ENCODE assay signal across 16 cellular contexts in genomic region chr14:96512122-96512521, GRCh38.
"Had no signal": no experiment of that assay in that cellular context is flagged by ENCODE, and none has a peak within 500 bp of the region (broad histone marks: within the 10 kb centered on the region; RNA-seq: fewer than 3 reads in every experiment).

No MANE protein-coding gene starts in this region.

- DNase-seq: activated CD4-positive, alpha-beta T cell treated with anti-CD3 and anti-CD28 coated beads for 48 hours; activated CD8-positive, alpha-beta memory T cell treated with anti-CD3 and anti-CD28 coated beads, Interleukin-2, amount 50 U/mL, for 48 hours; activated CD8-positive, alpha-beta T cell treated with anti-CD3 and anti-CD28 coated beads, Interleukin-2, amount 10 ng/mL, durations not matched to agents 7 days and 5 days; activated naive CD4-positive, alpha-beta T cell treated with anti-CD3 and anti-CD28 coated beads, Interleukin-2, amount 10 ng/mL, durations not matched to agents 7 days and 5 days; amniotic stem cell; body of pancreas; hippocampal formation; lower lobe of right lung; midbrain; occipital lobe; stimulated activated CD4-positive, alpha-beta T cell treated with anti-CD3 and anti-CD28 coated beads, Interleukin-12 subunit alpha, Interleukin-12 subunit beta, amount 100 ng/mL, for 4 hours; stimulated activated naive CD4-positive, alpha-beta T cell treated with Interleukin-2 at 50 U/mL for 16 hours; T1000; upper lobe of left lung; WERI-Rb-1 had no signal

- H3K27me3 Mint-ChIP-seq: activated naive CD4-positive, alpha-beta T cell treated with anti-CD3 and anti-CD28 coated beads, Interleukin-2, amount 10 ng/mL, durations not matched to agents 7 days and 5 days; dendritic cell treated with granulocyte-macrophage colony-stimulating factor and Interleukin-4, amounts not matched to agents 40 ng/mL and 50 ng/mL, for 4 days had no signal

- H3K36me3 ChIP-seq: lower lobe of right lung, upper lobe of left lung, WERI-Rb-1 had no signal

- H3K27ac ChIP-seq: lower lobe of right lung, upper lobe of left lung, WERI-Rb-1 had no signal

- H3K4me3 Mint-ChIP-seq: activated CD8-positive, alpha-beta T cell treated with anti-CD3 and anti-CD28 coated beads, Interleukin-2, amount 10 ng/mL, durations not matched to agents 7 days and 5 days; activated naive CD4-positive, alpha-beta T cell treated with anti-CD3 and anti-CD28 coated beads, Interleukin-2, amount 10 ng/mL, durations not matched to agents 7 days and 5 days; dendritic cell treated with granulocyte-macrophage colony-stimulating factor and Interleukin-4, amounts not matched to agents 40 ng/mL and 50 ng/mL, for 4 days had no signal

- H3K9me3 ChIP-seq: body of pancreas, lower lobe of right lung, upper lobe of left lung had no signal

- H3K4me3 ChIP-seq: body of pancreas, lower lobe of right lung, upper lobe of left lung had no signal

- H3K36me3 Mint-ChIP-seq: activated naive CD4-positive, alpha-beta T cell treated with anti-CD3 and anti-CD28 coated beads, Interleukin-2, amount 10 ng/mL, durations not matched to agents 7 days and 5 days had no signal

- H3K27me3 ChIP-seq: body of pancreas, upper lobe of left lung had no signal

- H3K27ac Mint-ChIP-seq: activated CD8-positive, alpha-beta T cell treated with anti-CD3 and anti-CD28 coated beads, Interleukin-2, amount 10 ng/mL, durations not matched to agents 7 days and 5 days; activated naive CD4-positive, alpha-beta T cell treated with anti-CD3 and anti-CD28 coated beads, Interleukin-2, amount 10 ng/mL, durations not matched to agents 7 days and 5 days; dendritic cell treated with granulocyte-macrophage colony-stimulating factor and Interleukin-4, amounts not matched to agents 40 ng/mL and 50 ng/mL, for 4 days had no signal

- H3K9me3 Mint-ChIP-seq: activated naive CD4-positive, alpha-beta T cell treated with anti-CD3 and anti-CD28 coated beads, Interleukin-2, amount 10 ng/mL, durations not matched to agents 7 days and 5 days; dendritic cell treated with granulocyte-macrophage colony-stimulating factor and Interleukin-4, amounts not matched to agents 40 ng/mL and 50 ng/mL, for 4 days had no signal

- ATAC-seq: activated CD8-positive, alpha-beta T cell treated with anti-CD3 and anti-CD28 coated beads, Interleukin-2, amount 10 ng/mL, durations not matched to agents 7 days and 5 days; body of pancreas had no signal
